Comparison of ENCODE assay signal across 21 cellular contexts in genomic region chr20:30502670-30503069, GRCh38.
"Had no signal": no experiment of that assay in that cellular context is flagged by ENCODE, and none has a peak within 500 bp of the region (broad histone marks: within the 10 kb centered on the region; RNA-seq: fewer than 3 reads in every experiment).

No MANE protein-coding gene starts in this region.

- H3K4me3 Mint-ChIP-seq: activated naive CD4-positive, alpha-beta T cell treated with anti-CD3 and anti-CD28 coated beads for 36 hours; activated naive CD8-positive, alpha-beta T cell treated with anti-CD3 and anti-CD28 coated beads for 36 hours; activated T-helper 1 cell treated with anti-CD3 and anti-CD28 coated beads, Interleukin-12 subunit alpha, Interleukin-12 subunit beta, Interleukin-2, Interleukin-4 antibody, amounts not matched to agents 30 ng/mL and 10 ng/mL and 1 ng/mL, durations not matched to agents 14 hours and 24 hours and 36 hours; naive B cell had no signal

- H3K4me1 ChIP-seq: pancreas, right atrium auricular region had no signal

- H3K27ac ChIP-seq: brain microvascular endothelial cell, left ventricle myocardium inferior, pancreas, right atrium auricular region, spleen, tibial nerve, VCaP had no signal

- H3K36me3 ChIP-seq: brain microvascular endothelial cell, left ventricle myocardium inferior, pancreas, right atrium auricular region, spleen, tibial nerve had no signal

- ATAC-seq: pancreas had no signal

- H3K27ac Mint-ChIP-seq: activated naive CD4-positive, alpha-beta T cell treated with anti-CD3 and anti-CD28 coated beads for 36 hours; activated naive CD8-positive, alpha-beta T cell treated with anti-CD3 and anti-CD28 coated beads for 36 hours; activated T-helper 1 cell treated with anti-CD3 and anti-CD28 coated beads, Interleukin-12 subunit alpha, Interleukin-12 subunit beta, Interleukin-2, Interleukin-4 antibody, amounts not matched to agents 30 ng/mL and 10 ng/mL and 1 ng/mL, durations not matched to agents 14 hours and 24 hours and 36 hours; naive B cell had no signal

- H3K27me3 Mint-ChIP-seq: activated naive CD8-positive, alpha-beta T cell treated with anti-CD3 and anti-CD28 coated beads for 36 hours; naive B cell had no signal

- H3K36me3 Mint-ChIP-seq: activated naive CD8-positive, alpha-beta T cell treated with anti-CD3 and anti-CD28 coated beads for 36 hours; naive B cell had no signal

- H3K4me1 Mint-ChIP-seq: activated naive CD8-positive, alpha-beta T cell treated with anti-CD3 and anti-CD28 coated beads for 36 hours; naive B cell had no signal

- H3K4me3 ChIP-seq: left ventricle myocardium inferior, lung, pancreas, right atrium auricular region, spleen, tibial nerve had no signal

- DNase-seq: activated CD4-positive, alpha-beta T cell treated with anti-CD3 and anti-CD28 coated beads for 48 hours; activated CD4-positive, alpha-beta T cell treated with anti-CD3 and anti-CD28 coated beads, Interleukin-2, amount 50 U/mL, for 48 hours; activated CD8-positive, alpha-beta memory T cell treated with anti-CD3 and anti-CD28 coated beads, Interleukin-2, amount 50 U/mL, for 4 hours; activated effector memory CD4-positive, alpha-beta T cell treated with anti-CD3 and anti-CD28 coated beads, Interleukin-2, amount 50 U/mL, for 16 hours; activated naive CD4-positive, alpha-beta T cell treated with anti-CD3 and anti-CD28 coated beads for 36 hours; activated naive CD8-positive, alpha-beta T cell treated with anti-CD3 and anti-CD28 coated beads for 36 hours; activated T-cell treated with anti-CD3 and anti-CD28 coated beads, Interleukin-2, amount 50 U/mL, for 1 hour; brain microvascular endothelial cell; central memory CD4-positive, alpha-beta T cell; foreskin melanocyte; islet precursor cell; left ventricle myocardium inferior; naive B cell; pancreas; spleen; stimulated activated naive CD4-positive, alpha-beta T cell treated with Interleukin-2 at 50 U/mL for 16 hours had no signal

- H3K27me3 ChIP-seq: brain microvascular endothelial cell, pancreas, right atrium auricular region, tibial nerve had no signal

- H3K9me3 ChIP-seq: left ventricle myocardium inferior, pancreas, right atrium auricular region, tibial nerve had no signal
